Comparison of ENCODE assay signal across 18 cellular contexts in genomic region chr17:63633742-63634141, GRCh38. TPM values are rescaled to one million over a fixed set of nuclear protein-coding genes. Genes with fewer than 3 reads are reported as not detected.
DNase-seq lines count a peak whose midpoint lies in the region; ATAC-seq and TF ChIP-seq lines count a peak whose summit lies in the region.
"Had no signal": no experiment of that assay in that cellular context is flagged by ENCODE, and none has a peak within 500 bp of the region (broad histone marks: within the 10 kb centered on the region; RNA-seq: fewer than 3 reads in every experiment).

No MANE protein-coding gene starts in this region.

- peak overlapping the region; percentile 60 for H3K27ac ChIP-seq in HL-60 (replicated peaks)
- H3K27ac ChIP-seq in lung (ENCODE audit: low read depth in 1 of 2, low read length in 1 of 2): peak overlapping the region; percentile 9 to 54
- peak overlapping the region; percentile 53 for H3K27ac ChIP-seq in smooth muscle cell (ENCODE audit: low read depth)
- no peak overlapping the region for H3K27ac ChIP-seq in substantia nigra (ENCODE audit: low read depth, low read length, poor library complexity, severe bottlenecking)
- H3K27ac ChIP-seq: cardiac muscle cell, foreskin keratinocyte, WERI-Rb-1 had no signal

- peaks cover 37% of the 10 kb centered on the region for H4K20me1 ChIP-seq in smooth muscle cell (ENCODE audit: low read depth)

- H3K4me3 ChIP-seq in HL-60 (replicated peaks; ENCODE audit: insufficient read depth, low read length) (no peak overlapping the region), lung (no peak overlapping the region), smooth muscle cell (no peak overlapping the region)
- H3K4me3 ChIP-seq: cardiac muscle cell, stomach had no signal

- DNase-seq in HL-60 (ENCODE audit: low read depth in 1 of 2, low spot score in 1 of 2) (no peak), lung (ENCODE audit: low spot score) (no peak), smooth muscle cell (lab: John Stamatoyannopoulos, UW; ENCODE audit: unreplicated experiment) (no peak), substantia nigra (lab: John Stamatoyannopoulos, UW) (no peak), SIG-M5 (lab: John Stamatoyannopoulos, UW) (no peak)
- no peak for DNase-seq in activated CD8-positive, alpha-beta T cell treated with anti-CD3 and anti-CD28 coated beads, Interleukin-2, amount 10 ng/mL, durations not matched to agents 7 days and 5 days
- DNase-seq: activated naive CD4-positive, alpha-beta T cell treated with anti-CD3 and anti-CD28 coated beads, Interleukin-2, amount 10 ng/mL, durations not matched to agents 7 days and 5 days; C1 segment of cervical spinal cord; foreskin keratinocyte; NCI-H1105; NCI-H2171; NCI-H774; posterior cingulate gyrus; stomach; T-cell; WERI-Rb-1 had no signal

- peak overlapping the region; percentile 19 for H3K27ac Mint-ChIP-seq in activated CD8-positive, alpha-beta T cell treated with anti-CD3 and anti-CD28 coated beads, Interleukin-2, amount 10 ng/mL, durations not matched to agents 7 days and 5 days
- H3K27ac Mint-ChIP-seq: T-cell had no signal

- H3K9me3 ChIP-seq in lung (ENCODE audit: control insufficient read depth in 2 of 2, insufficient read depth in 1 of 2, low read length in 1 of 2) (no peaks in the 10 kb centered on the region), smooth muscle cell (replicated peaks; ENCODE audit: low read depth) (no peaks in the 10 kb centered on the region)
- H3K9me3 ChIP-seq: stomach had no signal

- peak overlapping the region; percentile 4 for H2AFZ ChIP-seq in smooth muscle cell (ENCODE audit: low read depth)

- peak overlapping the region; percentile 46 for H3K4me2 ChIP-seq in smooth muscle cell

- POLR2A ChIA-PET in activated CD8-positive, alpha-beta T cell treated with anti-CD3 and anti-CD28 coated beads, Interleukin-2, amount 10 ng/mL, durations not matched to agents 7 days and 5 days (lab: Charles Lee): interaction anchor here (0.6 kb wide), 1 partner anchor 103 kb away, joined by 3 read pairs; no protein-coding TSS in a partner anchor

- peaks cover 2% of the 10 kb centered on the region for H3F3A ChIP-seq in smooth muscle cell (ENCODE audit: low read depth)

- H3K27me3 Mint-ChIP-seq in activated CD8-positive, alpha-beta T cell treated with anti-CD3 and anti-CD28 coated beads, Interleukin-2, amount 10 ng/mL, durations not matched to agents 7 days and 5 days (ENCODE audit: low read depth): no peaks in the 10 kb centered on the region
- H3K27me3 Mint-ChIP-seq: activated naive CD4-positive, alpha-beta T cell treated with anti-CD3 and anti-CD28 coated beads, Interleukin-2, amount 10 ng/mL, durations not matched to agents 7 days and 5 days; T-cell had no signal

- peaks cover 13 to 17% of the 10 kb centered on the region in 2 donors for H3K36me3 ChIP-seq in lung (ENCODE audit: control insufficient read depth in 2 of 2, insufficient read depth in 2 of 2, low read length in 2 of 2)
- no peaks in the 10 kb centered on the region for H3K36me3 ChIP-seq in smooth muscle cell (ENCODE audit: low read depth)
- H3K36me3 ChIP-seq: cardiac muscle cell had no signal

- H3K9me3 Mint-ChIP-seq in activated CD8-positive, alpha-beta T cell treated with anti-CD3 and anti-CD28 coated beads, Interleukin-2, amount 10 ng/mL, durations not matched to agents 7 days and 5 days (ENCODE audit: insufficient read depth): no peaks in the 10 kb centered on the region
- H3K9me3 Mint-ChIP-seq: activated naive CD4-positive, alpha-beta T cell treated with anti-CD3 and anti-CD28 coated beads, Interleukin-2, amount 10 ng/mL, durations not matched to agents 7 days and 5 days; T-cell had no signal

- H3K4me1 Mint-ChIP-seq in activated CD8-positive, alpha-beta T cell treated with anti-CD3 and anti-CD28 coated beads, Interleukin-2, amount 10 ng/mL, durations not matched to agents 7 days and 5 days (ENCODE audit: low read depth): peaks cover 13% of the 10 kb centered on the region

- H3K4me3 Mint-ChIP-seq in activated CD8-positive, alpha-beta T cell treated with anti-CD3 and anti-CD28 coated beads, Interleukin-2, amount 10 ng/mL, durations not matched to agents 7 days and 5 days: no peak overlapping the region
- H3K4me3 Mint-ChIP-seq: activated naive CD4-positive, alpha-beta T cell treated with anti-CD3 and anti-CD28 coated beads, Interleukin-2, amount 10 ng/mL, durations not matched to agents 7 days and 5 days; T-cell had no signal

- CTCF ChIA-PET in activated CD8-positive, alpha-beta T cell treated with anti-CD3 and anti-CD28 coated beads, Interleukin-2, amount 10 ng/mL, durations not matched to agents 7 days and 5 days (lab: Charles Lee): interaction anchor here (0.6 to 1.4 kb wide), 4 partner anchors 21 to 208 kb away, joined by 3 to 6 read pairs (median 3); no protein-coding TSS in a partner anchor

- H3K27me3 ChIP-seq in HL-60 (ENCODE audit: insufficient read depth, poor library complexity, severe bottlenecking) (no peaks in the 10 kb centered on the region), lung (ENCODE audit: control insufficient read depth, insufficient read depth) (no peaks in the 10 kb centered on the region), smooth muscle cell (ENCODE audit: low read depth) (no peaks in the 10 kb centered on the region)
- H3K27me3 ChIP-seq: cardiac muscle cell, foreskin keratinocyte, stomach had no signal

- peaks cover 27% of the 10 kb centered on the region for H3K79me2 ChIP-seq in smooth muscle cell (ENCODE audit: low read depth)

- TF ChIP-seq CTCF in HL-60 (IDR thresholded peaks at IDR 0.05; ENCODE audit: insufficient read depth, low read length) (no peak), lung (IDR thresholded peaks at IDR 0.05; ENCODE audit: control extremely low read depth, extremely low read depth) (no peak), smooth muscle cell (IDR thresholded peaks at IDR 0.05; ENCODE audit: borderline replicate concordance, insufficient read depth, poor library complexity, severe bottlenecking) (no peak)

- H3K4me1 ChIP-seq in lung (ENCODE audit: control insufficient read depth in 2 of 2, insufficient read depth in 2 of 2, low read length in 2 of 2): peaks cover 6 to 30% of the 10 kb centered on the region in 2 donors
- peaks cover 12% of the 10 kb centered on the region for H3K4me1 ChIP-seq in smooth muscle cell (ENCODE audit: low read depth)
- H3K4me1 ChIP-seq: foreskin keratinocyte had no signal

- H3K9ac ChIP-seq in smooth muscle cell (ENCODE audit: low read depth): peak overlapping the region; percentile 1

- ATAC-seq in activated CD8-positive, alpha-beta T cell treated with anti-CD3 and anti-CD28 coated beads, Interleukin-2, amount 10 ng/mL, durations not matched to agents 7 days and 5 days: no peak
- no peak for ATAC-seq in lung (ENCODE audit: insufficient read depth, low FRiP score)
- no peak for ATAC-seq in HG02610 (IDR thresholded peaks at IDR 0.05; ENCODE audit: unreplicated experiment)
- ATAC-seq: foreskin keratinocyte, T-cell had no signal

- peaks cover 27% of the 10 kb centered on the region for H3K36me3 Mint-ChIP-seq in activated CD8-positive, alpha-beta T cell treated with anti-CD3 and anti-CD28 coated beads, Interleukin-2, amount 10 ng/mL, durations not matched to agents 7 days and 5 days (ENCODE audit: low read depth)

RNA-seq across cellular contexts. Expression of gene MAP3K3, which starts 11.5 kb away (rescaled TPM):
- 10 to 100 TPM; 31.4 to 32.8 TPM for total RNA-seq in activated CD8-positive, alpha-beta T cell treated with anti-CD3 and anti-CD28 coated beads, Interleukin-2, amount 10 ng/mL, durations not matched to agents 7 days and 5 days
- 10 to 100 TPM; 50.1 to 56.3 TPM for total RNA-seq in lung
- 10 to 100 TPM; 24.5 to 33.0 TPM for polyA plus RNA-seq in lung
- 16.0 and 17.3 TPM in 2 replicates for total RNA-seq in smooth muscle cell
- 23.6 and 23.8 TPM in 2 replicates for polyA plus RNA-seq in smooth muscle cell

RNA-seq across cellular contexts. Expression of gene TACO1, which starts 33.0 kb away (rescaled TPM):
- 10 to 100 TPM; 22.9 to 24.5 TPM for total RNA-seq in activated CD8-positive, alpha-beta T cell treated with anti-CD3 and anti-CD28 coated beads, Interleukin-2, amount 10 ng/mL, durations not matched to agents 7 days and 5 days
- 10 to 100 TPM; 11.1 to 20.7 TPM for total RNA-seq in lung
- polyA plus RNA-seq in lung: 10 to 100 TPM; 16.9 to 18.1 TPM
- total RNA-seq in smooth muscle cell: 9.6 and 12.7 TPM in 2 replicates
- 25.1 and 32.3 TPM in 2 replicates for polyA plus RNA-seq in smooth muscle cell
